10 cellular contexts compared by ENCODE assay signal in the genomic region with DNA sequence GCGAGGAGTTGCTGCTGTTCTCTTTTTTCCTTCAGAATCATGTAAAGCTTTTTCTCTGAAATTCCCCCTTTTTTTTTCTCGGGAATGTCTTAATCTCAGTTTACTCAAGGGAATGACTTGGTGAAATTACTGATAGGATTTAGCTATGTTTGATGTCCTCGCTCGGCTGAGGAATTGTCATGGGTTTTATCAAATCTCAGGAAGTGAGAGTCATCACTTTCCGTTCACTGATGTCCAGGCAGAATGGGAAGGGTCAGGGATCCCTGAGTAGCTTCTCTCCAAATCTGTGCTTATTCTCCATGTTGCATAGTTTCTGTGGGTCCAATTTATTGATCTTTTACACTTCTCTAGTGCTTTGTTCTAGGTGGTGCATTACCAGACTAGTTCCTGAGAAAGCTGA. TPM values are rescaled to one million over a fixed set of nuclear protein-coding genes. Genes with fewer than 3 reads are reported as not detected.
DNase-seq lines count a peak whose midpoint lies in the region; ATAC-seq, FAIRE-seq and TF ChIP-seq lines count a peak whose summit lies in the region.
"Had no signal": no experiment of that assay in that cellular context is flagged by ENCODE, and none has a peak within 500 bp of the region (broad histone marks: within the 10 kb centered on the region; RNA-seq: fewer than 3 reads in every experiment).

No MANE protein-coding gene starts in this region.

- peaks cover 4% of the 10 kb centered on the region for H3K36me3 Mint-ChIP-seq in CD8-positive, alpha-beta T cell

- dilution Hi-C loops in endothelial cell of umbilical vein (cut with MboI; ENCODE audit: extremely low pct_ligation_motif_present, low sequenced_read_pairs): no loop called here

- POLR2A ChIA-PET in CD8-positive, alpha-beta T cell (lab: Charles Lee): interaction anchor here (0.7 to 3.3 kb wide), 7 partner anchors 9 to 1913 kb away, joined by 3 to 18 read pairs (median 4); a partner anchor contains a TSS
- POLR2A ChIA-PET in Panc1 (lab: Charles Lee) (no interaction called here), endothelial cell of umbilical vein (lab: Charles Lee) (no interaction called here)

- H3K4me1 Mint-ChIP-seq in CD8-positive, alpha-beta T cell (ENCODE audit: low read depth): peaks cover 53% of the 10 kb centered on the region

- peak overlapping the region; percentile 42 for H3K4me3 ChIP-seq in CD8-positive, alpha-beta T cell (ENCODE audit: low read depth, low read length)
- H3K4me3 ChIP-seq in Panc1 (ENCODE audit: low read depth in 2 of 2, low read length in 2 of 2) (no peak overlapping the region), endothelial cell of umbilical vein (replicated peaks in 1 of 3; ENCODE audit: insufficient read depth in 1 of 3, low read depth in 1 of 3, low read length in 3 of 3) (no peak overlapping the region), psoas muscle (peak overlapping the region; percentile 54)

- H4K20me1 ChIP-seq in endothelial cell of umbilical vein (replicated peaks; ENCODE audit: control insufficient read depth, extremely low read depth, insufficient read depth, low read length): peaks cover 3% of the 10 kb centered on the region

- H3K79me2 ChIP-seq in endothelial cell of umbilical vein (ENCODE audit: control insufficient read depth, insufficient read depth, low read length): peaks cover 18% of the 10 kb centered on the region

- TF ChIP-seq POLR2A in endothelial cell of umbilical vein (IDR thresholded peaks at IDR 0.05; ENCODE audit: low read depth, low read length): no peak

- no peaks in the 10 kb centered on the region for H3K27me3 Mint-ChIP-seq in CD8-positive, alpha-beta T cell (ENCODE audit: low read depth)

- intact Hi-C loops in CD8-positive, alpha-beta T cell (cut with DNase I, micrococcal nuclease): loop anchor here in 1 of 2 experiments (5.0 kb wide), 1 partner anchor 306 kb away; a partner anchor contains a TSS
- intact Hi-C loops in Panc1 (cut with micrococcal nuclease; ENCODE audit: unreplicated experiment) (no loop called here), endothelial cell of umbilical vein (cut with micrococcal nuclease) (no loop called here), psoas muscle (cut with DNase I) (no loop called here)

- H2AFZ ChIP-seq in endothelial cell of umbilical vein (ENCODE audit: low read depth, low read length): no peak overlapping the region

- no peak overlapping the region for H3K9ac ChIP-seq in endothelial cell of umbilical vein (replicated peaks; ENCODE audit: extremely low read depth, insufficient read depth, low read length)

- H3K4me2 ChIP-seq in endothelial cell of umbilical vein (ENCODE audit: insufficient read depth, low read length): peak overlapping the region; percentile 65

- no peaks in the 10 kb centered on the region for H3K9me1 ChIP-seq in endothelial cell of umbilical vein (replicated peaks; ENCODE audit: control insufficient read depth, extremely low read depth, insufficient read depth, low read length)

- no TSS peak for BruUV-seq in Panc1 (replicated peaks; lab: Mats Ljungman, UMichigan)
- BruUV-seq in endothelial cell of umbilical vein (replicated peaks; lab: Mats Ljungman, UMichigan): no TSS peak

- no peaks in the 10 kb centered on the region for H3K9me3 ChIP-seq in CD8-positive, alpha-beta T cell (ENCODE audit: low read length)
- H3K9me3 ChIP-seq in Panc1 (ENCODE audit: control insufficient read depth, insufficient read depth, low read depth, low read length) (no peaks in the 10 kb centered on the region), endothelial cell of umbilical vein (replicated peaks; ENCODE audit: control insufficient read depth, insufficient read depth, low read length) (no peaks in the 10 kb centered on the region), psoas muscle (no peaks in the 10 kb centered on the region)

- no peak for DNase-seq in CD8-positive, alpha-beta T cell
- DNase-seq in Panc1 (ENCODE audit: low read depth, low spot score): no peak
- no peak for DNase-seq in endothelial cell of umbilical vein (ENCODE audit: low read depth, low spot score)
- DNase-seq in psoas muscle: no peak
- DNase-seq in NCI-H1417 (lab: John Stamatoyannopoulos, UW): no peak
- no peak for DNase-seq in GM19240 (ENCODE audit: insufficient read length, low spot score)
- no peak for DNase-seq in NCI-H1105 (lab: John Stamatoyannopoulos, UW)
- DNase-seq in SKM-1 (lab: John Stamatoyannopoulos, UW; ENCODE audit: unreplicated experiment): no peak
- DNase-seq: activated CD4-positive, CD25-positive, alpha-beta regulatory T cell had no signal

- WGBS in psoas muscle, 3 donors: 60 to 66% (median 61%) methylated on average over 5 of the region's 5 CpGs

- in situ Hi-C loops in Panc1 (cut with HindIII; ENCODE audit: low pct_unique_long_range_greater_than_20kb, low sequenced_read_pairs): no loop called here

- CTCF ChIA-PET in CD8-positive, alpha-beta T cell (lab: Charles Lee): interaction anchor here (1.0 to 13.3 kb wide), 6 partner anchors 9 to 63 kb away, joined by 3 to 191 read pairs (median 42); no protein-coding TSS in a partner anchor
- CTCF ChIA-PET in Panc1 (lab: Charles Lee) (no interaction called here), endothelial cell of umbilical vein (lab: Charles Lee) (interaction anchor here (0.6 to 2.2 kb wide), 7 partner anchors 8 to 61 kb away, joined by 3 to 32 read pairs (median 6); no protein-coding TSS in a partner anchor)

- no peak for FAIRE-seq in endothelial cell of umbilical vein (lab: Jason Lieb, UNC)

- H3K4me3 Mint-ChIP-seq in CD8-positive, alpha-beta T cell: peak overlapping the region; percentile 74

- H3K9me3 Mint-ChIP-seq in CD8-positive, alpha-beta T cell: no peaks in the 10 kb centered on the region

- no peak for ATAC-seq in CD8-positive, alpha-beta T cell
- ATAC-seq in Panc1 (no peak), psoas muscle (no peak)

- peak overlapping the region; percentile 58 for H3K27ac ChIP-seq in CD8-positive, alpha-beta T cell (ENCODE audit: low read depth, low read length)
- 0 out of 2 replicates have a peak overlapping the region, but pooled peaks have one; percentile 31 for H3K27ac ChIP-seq in Panc1 (ENCODE audit: low read length)
- peak overlapping the region; percentile 53 for H3K27ac ChIP-seq in endothelial cell of umbilical vein (ENCODE audit: insufficient read depth, low read depth, low read length)
- H3K27ac ChIP-seq in psoas muscle: peak overlapping the region; percentile 61

- peaks cover 51% of the 10 kb centered on the region for H3K4me1 ChIP-seq in CD8-positive, alpha-beta T cell (ENCODE audit: insufficient read depth, low read length)
- H3K4me1 ChIP-seq in Panc1 (ENCODE audit: control insufficient read depth, insufficient read depth, low read length): 0 out of 2 replicates have a peak, but pooled peaks cover 2% of the 10 kb centered on the region
- H3K4me1 ChIP-seq in endothelial cell of umbilical vein (ENCODE audit: control insufficient read depth, extremely low read depth, insufficient read depth, low read length): peaks cover 11% of the 10 kb centered on the region
- peaks cover 23% of the 10 kb centered on the region for H3K4me1 ChIP-seq in psoas muscle

- H3K27me3 ChIP-seq in CD8-positive, alpha-beta T cell (ENCODE audit: insufficient read depth, low read length): no peaks in the 10 kb centered on the region
- H3K27me3 ChIP-seq in Panc1 (ENCODE audit: control insufficient read depth, insufficient read depth, low read length) (no peaks in the 10 kb centered on the region), endothelial cell of umbilical vein (ENCODE audit: control insufficient read depth in 2 of 2, insufficient read depth in 2 of 2, low read length in 2 of 2) (no peaks in the 10 kb centered on the region), psoas muscle (ENCODE audit: insufficient read depth in 3 of 3, low read length in 2 of 3) (no peaks in the 10 kb centered on the region)

- peak overlapping the region; percentile 95 for H3K27ac Mint-ChIP-seq in CD8-positive, alpha-beta T cell

- H3K36me3 ChIP-seq in CD8-positive, alpha-beta T cell (ENCODE audit: insufficient read depth, low read length): no peaks in the 10 kb centered on the region
- H3K36me3 ChIP-seq in Panc1 (ENCODE audit: control insufficient read depth, insufficient read depth, low read length): no peaks in the 10 kb centered on the region
- no peaks in the 10 kb centered on the region for H3K36me3 ChIP-seq in endothelial cell of umbilical vein (ENCODE audit: control insufficient read depth in 2 of 2, extremely low read depth in 1 of 2, insufficient read depth in 2 of 2, low read length in 2 of 2)
- H3K36me3 ChIP-seq in psoas muscle (ENCODE audit: insufficient read depth in 1 of 2, low read depth in 1 of 2): no peaks in the 10 kb centered on the region

- no peak for TF ChIP-seq CTCF in CD8-positive, alpha-beta T cell (IDR thresholded peaks at IDR 0.05)
- no peak for TF ChIP-seq CTCF in Panc1 (IDR thresholded peaks at IDR 0.05)
- TF ChIP-seq CTCF in endothelial cell of umbilical vein (IDR thresholded peaks at IDR 0.05; ENCODE audit: extremely low read depth in 1 of 2, insufficient read depth in 1 of 2, low read depth in 1 of 2, low read length in 2 of 2): no peak
- no peak for TF ChIP-seq CTCF in psoas muscle (IDR thresholded peaks at IDR 0.05)

RNA-seq across cellular contexts. Expression of a gene that starts 6.3 kb away (rescaled TPM):
- under 1 TPM in 1 of 2 experiments, not detected in 1; 0.19 TPM for total RNA-seq in CD8-positive, alpha-beta T cell
- total RNA-seq in Panc1 (2021; ENCODE audit: unreplicated experiment) (0.23 TPM), endothelial cell of umbilical vein (not detected in 2 replicates), psoas muscle (1 to 10 TPM; 1.4 to 3.0 (median 1.6) TPM)
- 0.10 TPM for polyA plus RNA-seq in Panc1 (2012; ENCODE audit: insufficient read length)
- polyA plus RNA-seq in endothelial cell of umbilical vein (not detected in 2 replicates), psoas muscle (under 1 TPM; 0.15 to 0.23 (median 0.17) TPM)
- not detected in 2 replicates for polyA plus RNA-seq in endothelial cell of umbilical vein (2011; cell fraction: cytosol; rRNA removed)
- not detected in 2 replicates for polyA plus RNA-seq in endothelial cell of umbilical vein (2011; cell fraction: nucleus; rRNA removed)
- polyA plus RNA-seq in endothelial cell of umbilical vein (2012): 0.36 TPM in 1 of 2 replicates, not detected in the other
- not detected in 2 replicates for polyA minus RNA-seq in endothelial cell of umbilical vein
- polyA minus RNA-seq in endothelial cell of umbilical vein (2011; cell fraction: cytosol; rRNA and poly(A)+ RNA removed): not detected
- not detected in 2 replicates for polyA minus RNA-seq in endothelial cell of umbilical vein (2011; cell fraction: nucleus; rRNA and poly(A)+ RNA removed)

RNA-seq across cellular contexts. Expression of a gene that starts 17.7 kb away (rescaled TPM):
- total RNA-seq in CD8-positive, alpha-beta T cell: under 1 TPM in 1 of 2 experiments, not detected in 1; 0.14 TPM
- total RNA-seq in Panc1 (2021; ENCODE audit: unreplicated experiment) (not detected), endothelial cell of umbilical vein (0.22 TPM in 1 of 2 replicates, not detected in the other), psoas muscle (under 1 TPM in 2 of 4 donors, not detected in 2; 0.17 to 0.21 TPM)
- not detected for polyA plus RNA-seq in Panc1 (2012; ENCODE audit: insufficient read length)
- polyA plus RNA-seq in endothelial cell of umbilical vein (0.05 TPM in 1 of 2 replicates, not detected in the other), psoas muscle (under 1 TPM; 0.04 to 0.06 (median 0.05) TPM)
- 0.03 TPM in 1 of 2 replicates, not detected in the other for polyA plus RNA-seq in endothelial cell of umbilical vein (2011; cell fraction: cytosol; rRNA removed)
- polyA plus RNA-seq in endothelial cell of umbilical vein (2011; cell fraction: nucleus; rRNA removed): 0.15 and 0.21 TPM in 2 replicates
- polyA plus RNA-seq in endothelial cell of umbilical vein (2012): not detected in 2 replicates
- 0.15 and 0.75 TPM in 2 replicates for polyA minus RNA-seq in endothelial cell of umbilical vein
- polyA minus RNA-seq in endothelial cell of umbilical vein (2011; cell fraction: cytosol; rRNA and poly(A)+ RNA removed): not detected
- polyA minus RNA-seq in endothelial cell of umbilical vein (2011; cell fraction: nucleus; rRNA and poly(A)+ RNA removed): 0.58 and 0.82 TPM in 2 replicates
- total RNA-seq: lower leg skin had no signal

RNA-seq across cellular contexts. Expression of a gene that starts 46.7 kb away (rescaled TPM):
- total RNA-seq in CD8-positive, alpha-beta T cell: 10 to 100 TPM; 93.8 to 99.0 TPM
- total RNA-seq in Panc1 (2021; ENCODE audit: unreplicated experiment) (86.1 TPM), endothelial cell of umbilical vein (116 and 121 TPM in 2 replicates), psoas muscle (10 to 100 TPM; 55.0 to 76.9 (median 71.1) TPM)
- 64.1 TPM for polyA plus RNA-seq in Panc1 (2012; ENCODE audit: insufficient read length)
- polyA plus RNA-seq in endothelial cell of umbilical vein (44.0 and 53.8 TPM in 2 replicates), psoas muscle (100 to 1,000 TPM in 1 of 3 donors, 10 to 100 TPM in 2; 54.4 to 134 (median 90.7) TPM)
- polyA plus RNA-seq in endothelial cell of umbilical vein (2011; cell fraction: cytosol; rRNA removed): 70.4 and 82.4 TPM in 2 replicates
- polyA plus RNA-seq in endothelial cell of umbilical vein (2011; cell fraction: nucleus; rRNA removed): 27.5 and 35.8 TPM in 2 replicates
- polyA plus RNA-seq in endothelial cell of umbilical vein (2012): 130 and 154 TPM in 2 replicates
- polyA minus RNA-seq in endothelial cell of umbilical vein: 38.5 and 44.6 TPM in 2 replicates
- 29.7 TPM for polyA minus RNA-seq in endothelial cell of umbilical vein (2011; cell fraction: cytosol; rRNA and poly(A)+ RNA removed)
- polyA minus RNA-seq in endothelial cell of umbilical vein (2011; cell fraction: nucleus; rRNA and poly(A)+ RNA removed): 28.8 and 38.9 TPM in 2 replicates

Comparison
In these comparisons a context has a peak if more than half of its experiments do, and no peak if none do; other contexts are left out.
1. H3K4me3 ChIP-seq: peak in CD8-positive, alpha-beta T cell (single experiment) and psoas muscle (single experiment); none in Panc1 (0 of 2) and endothelial cell of umbilical vein (0 of 3).
2. Peak in every context shown above with its lines, with median percentiles within 50 percentile points of each other: H3K27ac ChIP-seq.